Comparison of ENCODE assay signal across 8 cellular contexts in genomic region chr12:31732926-31733548, GRCh38. TPM values are rescaled to one million over a fixed set of nuclear protein-coding genes. Genes with fewer than 3 reads are reported as not detected.
DNase-seq lines count a peak whose midpoint lies in the region; TF ChIP-seq lines count a peak whose summit lies in the region.

No MANE protein-coding gene starts in this region.

- no peaks in the 10 kb centered on the region for H3K9me3 ChIP-seq in neutrophil

- H3K27ac ChIP-seq in neutrophil, result peak overlapping the region; percentile 64

- H3K27ac Mint-ChIP-seq in T-helper 1 cell treated with Interleukin-12 subunit alpha and Interleukin-12 subunit beta and Interleukin-4 antibody, amounts not matched to agents 30 μg/mL and 1 μg/mL, for 36 hours, result peak overlapping the region; percentile 79

- peaks cover 45 to 49% of the 10 kb centered on the region in 2 experiments for H3K4me1 ChIP-seq in neutrophil (ENCODE audit: control insufficient read depth in 1 of 2, insufficient read depth in 1 of 2, low read depth in 1 of 2, low read length in 1 of 2)

- H3K27me3 Mint-ChIP-seq in T-helper 1 cell treated with Interleukin-12 subunit alpha and Interleukin-12 subunit beta and Interleukin-4 antibody, amounts not matched to agents 30 μg/mL and 1 μg/mL, for 36 hours (ENCODE audit: low read depth), result no peaks in the 10 kb centered on the region

- H3K4me3 Mint-ChIP-seq in T-helper 1 cell treated with Interleukin-12 subunit alpha and Interleukin-12 subunit beta and Interleukin-4 antibody, amounts not matched to agents 30 μg/mL and 1 μg/mL, for 36 hours, result peak overlapping the region; percentile 6

- no peak for TF ChIP-seq CTCF in neutrophil (IDR thresholded peaks at IDR 0.05)

- peaks cover 42% of the 10 kb centered on the region for H3K4me1 Mint-ChIP-seq in T-helper 1 cell treated with Interleukin-12 subunit alpha and Interleukin-12 subunit beta and Interleukin-4 antibody, amounts not matched to agents 30 μg/mL and 1 μg/mL, for 36 hours (ENCODE audit: low read depth)

- H3K9me3 Mint-ChIP-seq in T-helper 1 cell treated with Interleukin-12 subunit alpha and Interleukin-12 subunit beta and Interleukin-4 antibody, amounts not matched to agents 30 μg/mL and 1 μg/mL, for 36 hours, result peaks cover 26% of the 10 kb centered on the region

- H3K36me3 ChIP-seq in neutrophil, result no peaks in the 10 kb centered on the region

- peak; percentile 52 for DNase-seq in activated naive CD4-positive, alpha-beta T cell treated with Interleukin-2 at 50 U/mL for 16 hours
- no peak for DNase-seq in activated naive CD4-positive, alpha-beta T cell (lab: John Stamatoyannopoulos, UW)
- DNase-seq in dermis blood vessel endothelial cell (peak; percentile 93), D341Med (ENCODE audit: low spot score) (no peak), NCI-H524 treated with DMSO at 0.1 percent for 48 hours (lab: John Stamatoyannopoulos, UW) (no peak), foreskin melanocyte (no peak)

- H3K36me3 Mint-ChIP-seq in T-helper 1 cell treated with Interleukin-12 subunit alpha and Interleukin-12 subunit beta and Interleukin-4 antibody, amounts not matched to agents 30 μg/mL and 1 μg/mL, for 36 hours (ENCODE audit: low read depth), result peaks cover 23% of the 10 kb centered on the region

- H3K27me3 ChIP-seq in neutrophil, result no peaks in the 10 kb centered on the region

- H3K4me3 ChIP-seq in neutrophil (ENCODE audit: low read depth in 1 of 2, low read length in 1 of 2), result no peak overlapping the region

RNA-seq across cellular contexts. Expression of gene AMN1, which starts 4.2 kb away (rescaled TPM):
- total RNA-seq in dermis blood vessel endothelial cell, result 17.5 and 18.1 TPM in 2 replicates

Comparison
In these comparisons a context has a peak if more than half of its experiments do, and no peak if none do; other contexts are left out.
1. DNase-seq: peak in activated naive CD4-positive, alpha-beta T cell treated with Interleukin-2 at 50 U/mL for 16 hours (single experiment) and dermis blood vessel endothelial cell (single experiment); none in activated naive CD4-positive, alpha-beta T cell (0 of 4), D341Med (single experiment), NCI-H524 treated with DMSO at 0.1 percent for 48 hours (single experiment) and foreskin melanocyte (single experiment).